In genomic region chr14:62138593-62138992, GRCh38 we compare ENCODE assay signal across 14 cellular contexts.
"Had no signal": no experiment of that assay in that cellular context is flagged by ENCODE, and none has a peak within 500 bp of the region (broad histone marks: within the 10 kb centered on the region; RNA-seq: fewer than 3 reads in every experiment).

No MANE protein-coding gene starts in this region.

- H3K9me3 ChIP-seq: testis had no signal

- H3K27me3 ChIP-seq: testis had no signal

- ATAC-seq: activated CD4-positive, CD25-positive, alpha-beta regulatory T cell treated with anti-CD3 and anti-CD28 coated beads, Interleukin-2, amount 50 U/mL, for 24 hours; activated naive CD4-positive, alpha-beta T cell treated with anti-CD3 and anti-CD28 coated beads, Interleukin-2, amount 50 U/mL, for 72 hours; activated T-cell treated with anti-CD3 and anti-CD28 coated beads, Interleukin-2, amount 50 U/mL, for 4 hours; stimulated activated naive CD8-positive, alpha-beta T cell treated with anti-CD3 and anti-CD28 coated beads, Interleukin-15, amount 100 ng/mL, for 72 hours had no signal

- H3K36me3 ChIP-seq: brain microvascular endothelial cell had no signal

- DNase-seq: activated CD4-positive, alpha-beta T cell treated with anti-CD3 and anti-CD28 coated beads, Interleukin-2, amount 50 U/mL, for 4 hours; activated effector memory CD4-positive, alpha-beta T cell treated with anti-CD3 and anti-CD28 coated beads, Interleukin-2, amount 50 U/mL, for 16 hours; activated T-cell treated with anti-CD3 and anti-CD28 coated beads, Interleukin-2, amount 50 U/mL, for 4 hours; amygdala; brain microvascular endothelial cell; dermis blood vessel endothelial cell; endodermal cell; nephron progenitor cell; stimulated activated CD4-positive, alpha-beta T cell treated with anti-CD3 and anti-CD28 coated beads, Interleukin-15, amount 100 ng/mL, for 24 hours; stimulated activated CD4-positive, alpha-beta T cell treated with anti-CD3 and anti-CD28 coated beads, Interleukin-4, amount 100 ng/mL, for 4 hours; stimulated activated naive CD8-positive, alpha-beta T cell treated with anti-CD3 and anti-CD28 coated beads, Interleukin-15, amount 100 ng/mL, for 72 hours; testis had no signal

- H3K4me3 ChIP-seq: testis had no signal

- H3K27ac ChIP-seq: brain microvascular endothelial cell, testis had no signal
